Comparison of ENCODE assay signal across 1 cellular context in the genomic region with DNA sequence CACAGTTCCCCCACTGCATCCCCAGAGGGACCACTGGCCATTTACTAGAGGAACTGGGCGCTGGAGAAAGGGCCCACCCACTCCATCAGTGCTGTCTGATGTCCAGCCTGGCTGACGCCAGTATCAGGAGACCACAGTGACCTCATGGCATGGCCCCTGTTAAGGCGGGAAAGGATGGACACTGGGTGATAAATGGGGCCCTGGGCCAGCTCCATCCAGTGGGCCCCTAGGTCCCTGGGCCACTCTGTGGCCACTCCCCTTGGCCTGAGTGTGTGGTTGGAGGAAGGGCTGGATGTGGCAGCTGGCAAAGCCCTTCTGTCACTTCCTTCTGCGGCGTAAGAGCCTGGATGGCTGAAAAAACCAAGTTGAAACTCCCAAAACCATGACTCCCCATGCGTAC.
TF ChIP-seq lines count a peak whose summit lies in the region.

No MANE protein-coding gene starts in this region.

TF ChIP-seq in K562, 482 proteins besides CTCF, POLR2A, EP300 and RAD21 (continued from another document):
- no peak for TF ChIP-seq BCLAF1 (IDR thresholded peaks at IDR 0.05; ENCODE audit: borderline replicate concordance in 1 of 2, control insufficient read depth in 1 of 2, low read depth in 2 of 2, low read length in 1 of 2)
- TF ChIP-seq CTBP1 (IDR thresholded peaks at IDR 0.05; ENCODE audit: borderline replicate concordance): peak; percentile 58; the same call in 1 of the 2 replicates
- no peak for TF ChIP-seq SRSF7 (optimal IDR thresholded peaks at IDR 0.05; ENCODE audit: low read depth, low read length)
- TF ChIP-seq SMAD2 (IDR thresholded peaks at IDR 0.05; ENCODE audit: low read depth, low read length): no peak
- no peak for TF ChIP-seq XRCC3 (IDR thresholded peaks at IDR 0.05)
- no peak for TF ChIP-seq ZNF23 (CRISPR knock-in tag; IDR thresholded peaks at IDR 0.05)
- TF ChIP-seq NFIX (CRISPR knock-in tag; IDR thresholded peaks at IDR 0.05; ENCODE audit: low read depth): no peak
- TF ChIP-seq, protein P1, sequence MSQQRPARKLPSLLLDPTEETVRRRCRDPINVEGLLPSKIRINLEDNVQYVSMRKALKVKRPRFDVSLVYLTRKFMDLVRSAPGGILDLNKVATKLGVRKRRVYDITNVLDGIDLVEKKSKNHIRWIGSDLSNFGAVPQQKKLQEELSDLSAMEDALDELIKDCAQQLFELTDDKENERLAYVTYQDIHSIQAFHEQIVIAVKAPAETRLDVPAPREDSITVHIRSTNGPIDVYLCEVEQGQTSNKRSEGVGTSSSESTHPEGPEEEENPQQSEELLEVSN (IDR thresholded peaks at IDR 0.05; ENCODE audit: borderline replicate concordance in 1 of 2, extremely low read depth in 1 of 2, insufficient read depth in 1 of 2, insufficient read length in 1 of 2, low read depth in 1 of 2, low read length in 1 of 2, poor library complexity in 1 of 2, severe bottlenecking in 1 of 2): peak in 1 of 2 experiments; percentile 72
- no peak for TF ChIP-seq ZNF740 (CRISPR knock-in tag; IDR thresholded peaks at IDR 0.05)
- TF ChIP-seq ZNF740 (tag; IDR thresholded peaks at IDR 0.05): no peak
- TF ChIP-seq HEY1 (CRISPR knock-in tag; IDR thresholded peaks at IDR 0.05; ENCODE audit: borderline replicate concordance): no peak
- TF ChIP-seq MTF1 (CRISPR knock-in tag; IDR thresholded peaks at IDR 0.05; ENCODE audit: borderline replicate concordance): no peak
- TF ChIP-seq FOXA1 (IDR thresholded peaks at IDR 0.05; ENCODE audit: borderline replicate concordance): no peak
- no peak for TF ChIP-seq STAT5A (IDR thresholded peaks at IDR 0.05; ENCODE audit: borderline replicate concordance, low read length)
- TF ChIP-seq CREB3 (tag; conservative IDR thresholded peaks at IDR 0.05; ENCODE audit: low read depth): no peak
- TF ChIP-seq CHD1 (IDR thresholded peaks at IDR 0.05; ENCODE audit: low read length): no peak
- no peak for TF ChIP-seq TAF15 (IDR thresholded peaks at IDR 0.05; ENCODE audit: low read depth, low read length)
- no peak for TF ChIP-seq ETS1 (conservative IDR thresholded peaks at IDR 0.05; ENCODE audit: control insufficient read depth, low read depth, low read length)
- no peak for TF ChIP-seq HNRNPLL (IDR thresholded peaks at IDR 0.05; ENCODE audit: low read depth, low read length, poor library complexity, severe bottlenecking)
- TF ChIP-seq ZNF655 (CRISPR knock-in tag; IDR thresholded peaks at IDR 0.05): no peak
- TF ChIP-seq FOXK2 (conservative IDR thresholded peaks at IDR 0.05 in 1 of 2, IDR thresholded peaks at IDR 0.05 in 1 of 2; ENCODE audit: low read depth in 2 of 2): no peak
- no peak for TF ChIP-seq ZNF197 (CRISPR knock-in tag; IDR thresholded peaks at IDR 0.05; ENCODE audit: low read depth)
- TF ChIP-seq ZNF75A (CRISPR knock-in tag; IDR thresholded peaks at IDR 0.05): no peak
- TF ChIP-seq PML (IDR thresholded peaks at IDR 0.05; ENCODE audit: low read length): no peak
